ENCODE assay signal across 15 cellular contexts in genomic region chr6:144953552-144954240, GRCh38.
DNase-seq lines count a peak whose midpoint lies in the region; TF ChIP-seq lines count a peak whose summit lies in the region.
"Had no signal": no experiment of that assay in that cellular context is flagged by ENCODE, and none has a peak within 500 bp of the region (broad histone marks: within the 10 kb centered on the region; RNA-seq: fewer than 3 reads in every experiment).

No MANE protein-coding gene starts in this region.

- H2AFZ ChIP-seq in neural progenitor cell (replicated peaks) = no peak overlapping the region

- H3K27ac ChIP-seq in mesendoderm (ENCODE audit: low read depth, low read length) (no peak overlapping the region), adrenal gland (no peak overlapping the region), neural progenitor cell (no peak overlapping the region)
- H3K27ac ChIP-seq: spleen had no signal

- no peak overlapping the region for H4K8ac ChIP-seq in mesendoderm (ENCODE audit: low read depth, low read length)

- no peak overlapping the region for H3K27ac Mint-ChIP-seq in neural progenitor cell
- H3K27ac Mint-ChIP-seq: immature natural killer cell; naive thymus-derived CD4-positive, alpha-beta T cell had no signal

- H3K9ac ChIP-seq in mesendoderm (ENCODE audit: low read length) = no peak overlapping the region
- no peak overlapping the region for H3K9ac ChIP-seq in neural progenitor cell

- TF ChIP-seq POLR2A in adrenal gland (IDR thresholded peaks at IDR 0.05) = no peak

- no peak overlapping the region for H3K18ac ChIP-seq in mesendoderm (ENCODE audit: low read length)

- WGBS in mesendoderm (ENCODE audit: extremely low coverage, insufficient coverage, low lambda C conversion rate) = no CpG with 5 or more reads among the region's 5 CpGs
- WGBS in adrenal gland, 4 donors = 79 to 85% (median 81%) methylated on average over 5 of the region's 5 CpGs

- no peak overlapping the region for H2BK5ac ChIP-seq in mesendoderm (ENCODE audit: low read length)

- TF ChIP-seq CTCF in choroid plexus epithelial cell (conservative IDR thresholded peaks at IDR 0.05; ENCODE audit: low read depth, low read length) (no peak), adrenal gland (IDR thresholded peaks at IDR 0.05) (no peak), neural progenitor cell (IDR thresholded peaks at IDR 0.05) (no peak)

- H3K4me2 ChIP-seq in mesendoderm (ENCODE audit: low read length) (no peak overlapping the region), neural progenitor cell (no peak overlapping the region)

- H3K4ac ChIP-seq in mesendoderm (ENCODE audit: low read depth, low read length) = no peak overlapping the region

- H3K4me1 Mint-ChIP-seq in neural progenitor cell = peaks cover 3% of the 10 kb centered on the region
- H3K4me1 Mint-ChIP-seq: CD14-positive monocyte; immature natural killer cell; naive thymus-derived CD4-positive, alpha-beta T cell had no signal

- H3K9me3 ChIP-seq in adrenal gland (replicated peaks in 1 of 3) = no peaks in the 10 kb centered on the region
- H3K9me3 ChIP-seq in neural progenitor cell (ENCODE audit: low read depth) = no peaks in the 10 kb centered on the region
- H3K9me3 ChIP-seq: spleen had no signal

- no peak overlapping the region for H4K5ac ChIP-seq in mesendoderm (ENCODE audit: low read length)

- H2AK5ac ChIP-seq in mesendoderm (ENCODE audit: low read length) = no peak overlapping the region

- no peaks in the 10 kb centered on the region for H3K79me1 ChIP-seq in mesendoderm (ENCODE audit: low read length)

- H3K36me3 ChIP-seq in mesendoderm (ENCODE audit: control insufficient read depth, insufficient read depth, low read length) (no peaks in the 10 kb centered on the region), adrenal gland (replicated peaks in 1 of 2) (no peaks in the 10 kb centered on the region), neural progenitor cell (no peaks in the 10 kb centered on the region)
- H3K36me3 ChIP-seq: spleen had no signal

- no peak overlapping the region for H3K4me3 Mint-ChIP-seq in neural progenitor cell
- H3K4me3 Mint-ChIP-seq: CD14-positive monocyte; immature natural killer cell; naive thymus-derived CD4-positive, alpha-beta T cell had no signal

- H3K27me3 ChIP-seq in mesendoderm (ENCODE audit: insufficient read depth, low read length, poor library complexity) = no peaks in the 10 kb centered on the region
- no peaks in the 10 kb centered on the region for H3K27me3 ChIP-seq in adrenal gland
- no peaks in the 10 kb centered on the region for H3K27me3 ChIP-seq in neural progenitor cell
- H3K27me3 ChIP-seq: spleen had no signal

- H3K27me3 Mint-ChIP-seq in neural progenitor cell (ENCODE audit: insufficient read depth, low read depth) = no peaks in the 10 kb centered on the region

- no peak overlapping the region for H3K23ac ChIP-seq in mesendoderm (ENCODE audit: low read length)

- H3K79me2 ChIP-seq in mesendoderm (ENCODE audit: control insufficient read depth, insufficient read depth, low read length) (no peaks in the 10 kb centered on the region), neural progenitor cell (ENCODE audit: low read depth) (no peaks in the 10 kb centered on the region)

- intact Hi-C loops in adrenal gland (cut with DNase I) = no loop called here

- H3K4me1 ChIP-seq in mesendoderm (ENCODE audit: control insufficient read depth, low read depth, low read length) (peaks cover 6% of the 10 kb centered on the region), adrenal gland (replicated peaks in 1 of 2) (no peaks in the 10 kb centered on the region), neural progenitor cell (peaks cover 8% of the 10 kb centered on the region)
- H3K4me1 ChIP-seq: spleen had no signal

- H3F3A ChIP-seq in neural progenitor cell (ENCODE audit: low read depth) = no peaks in the 10 kb centered on the region

- no peaks in the 10 kb centered on the region for H3K36me3 Mint-ChIP-seq in neural progenitor cell
- H3K36me3 Mint-ChIP-seq: CD14-positive monocyte, immature natural killer cell had no signal

- in situ Hi-C loops in Caki2 (cut with HindIII; ENCODE audit: low pct_unique_long_range_greater_than_20kb, low sequenced_read_pairs) = no loop called here

- H2BK15ac ChIP-seq in mesendoderm (replicated peaks; ENCODE audit: low read depth) = no peak overlapping the region

- no peak overlapping the region for H3K4me3 ChIP-seq in choroid plexus epithelial cell (ENCODE audit: low read depth, low read length)
- H3K4me3 ChIP-seq in mesendoderm (ENCODE audit: low read length) = no peak overlapping the region
- no peak overlapping the region for H3K4me3 ChIP-seq in adrenal gland
- no peak overlapping the region for H3K4me3 ChIP-seq in neural progenitor cell
- H3K4me3 ChIP-seq: spleen had no signal

- no peak overlapping the region for H3K56ac ChIP-seq in mesendoderm (ENCODE audit: low read length)

- no peaks in the 10 kb centered on the region for H4K20me1 ChIP-seq in neural progenitor cell (ENCODE audit: low read depth)

- H3K9me3 Mint-ChIP-seq in neural progenitor cell = no peaks in the 10 kb centered on the region
- H3K9me3 Mint-ChIP-seq: immature natural killer cell had no signal

- DNase-seq in Caki2 (ENCODE audit: low read depth) (peak; percentile 28), M059J (ENCODE audit: low read depth) (peak; percentile 99), choroid plexus epithelial cell (ENCODE audit: low read depth) (peak; percentile 39), mesendoderm (peak; percentile 90), adrenal gland (no peak), NCI-H2171 treated with DMSO at 0.1 percent for 48 hours (lab: John Stamatoyannopoulos, UW) (no peak), cerebellum (ENCODE audit: low spot score) (no peak), neural progenitor cell (ENCODE audit: low spot score) (no peak)
- DNase-seq: immature natural killer cell; Kasumi-1; naive thymus-derived CD4-positive, alpha-beta T cell; NCI-H2227 treated with DMSO at 0.1 percent for 48 hours; RPMI8226; spleen had no signal

- H2BK120ac ChIP-seq in mesendoderm (ENCODE audit: low read depth, low read length) = no peak overlapping the region

Comparison
In these comparisons a context has a peak if more than half of its experiments do, and no peak if none do; other contexts are left out.
1. DNase-seq: peak in Caki2 (single experiment), M059J (single experiment), choroid plexus epithelial cell (single experiment) and mesendoderm (single experiment); none in adrenal gland (0 of 7), NCI-H2171 treated with DMSO at 0.1 percent for 48 hours (single experiment), cerebellum (single experiment) and neural progenitor cell (single experiment).